In genomic region chr9:87216036-87216435, GRCh38 we compare ENCODE assay signal across 2 cellular contexts.
"Had no signal": no experiment of that assay in that cellular context is flagged by ENCODE, and none has a peak within 500 bp of the region (broad histone marks: within the 10 kb centered on the region; RNA-seq: fewer than 3 reads in every experiment).

No MANE protein-coding gene starts in this region.

- DNase-seq: H7, HFFc6 had no signal
